Comparison of ENCODE assay signal across 8 cellular contexts in genomic region chr22:18077639-18078328, GRCh38. TPM values are rescaled to one million over a fixed set of nuclear protein-coding genes. Genes with fewer than 3 reads are reported as not detected.
DNase-seq lines count a peak whose midpoint lies in the region; ATAC-seq and TF ChIP-seq lines count a peak whose summit lies in the region.

TSS of gene PEX26 (plus strand) at chr22:18077990. CDS start at chr22:18078377, 387 bp downstream.

- under 1% methylated on average over 50 of the region's 50 CpGs for WGBS in thymus

- H3K4me1 ChIP-seq in thymus (ENCODE audit: control insufficient read depth, insufficient read depth, low read length): peaks cover 7% of the 10 kb centered on the region

- H3K36me3 ChIP-seq in GM06990 (ENCODE audit: control insufficient read depth, insufficient read depth, low read length): peaks cover 9% of the 10 kb centered on the region
- peaks cover 15% of the 10 kb centered on the region for H3K36me3 ChIP-seq in thymus (ENCODE audit: control insufficient read depth, insufficient read depth)

- H3K27ac Mint-ChIP-seq in activated naive CD8-positive, alpha-beta T cell treated with anti-CD3 and anti-CD28 coated beads for 36 hours: peak within 1 kb of the TSS; percentile 96
- H3K27ac Mint-ChIP-seq in glutamatergic neuron (ENCODE audit: unreplicated experiment) (peak within 1 kb of the TSS; percentile 90), osteocyte (ENCODE audit: unreplicated experiment) (peak within 1 kb of the TSS; percentile 97)

- no peaks in the 10 kb centered on the region for H3K27me3 Mint-ChIP-seq in activated naive CD8-positive, alpha-beta T cell treated with anti-CD3 and anti-CD28 coated beads for 36 hours
- H3K27me3 Mint-ChIP-seq in glutamatergic neuron (ENCODE audit: unreplicated experiment) (peaks cover 6% of the 10 kb centered on the region), osteocyte (ENCODE audit: unreplicated experiment) (no peaks in the 10 kb centered on the region)

- TF ChIP-seq CTCF in GM06990 (IDR thresholded peaks at IDR 0.05; ENCODE audit: insufficient read depth, low read length, poor library complexity, severe bottlenecking) (no peak), glutamatergic neuron (IDR thresholded peaks at IDR 0.05; ENCODE audit: partially characterized antibody, unreplicated experiment) (no peak), osteocyte (IDR thresholded peaks at IDR 0.05) (no peak)

- H3K36me3 Mint-ChIP-seq in activated naive CD8-positive, alpha-beta T cell treated with anti-CD3 and anti-CD28 coated beads for 36 hours: peaks cover 33% of the 10 kb centered on the region
- H3K36me3 Mint-ChIP-seq in glutamatergic neuron (ENCODE audit: unreplicated experiment) (peaks cover 6% of the 10 kb centered on the region), osteocyte (ENCODE audit: unreplicated experiment) (peaks cover 18% of the 10 kb centered on the region)

- no peaks in the 10 kb centered on the region for H3K9me3 ChIP-seq in thymus (ENCODE audit: control insufficient read depth)

- H3K4me3 Mint-ChIP-seq in activated naive CD8-positive, alpha-beta T cell treated with anti-CD3 and anti-CD28 coated beads for 36 hours: peak within 1 kb of the TSS; percentile 89
- H3K4me3 Mint-ChIP-seq in glutamatergic neuron (ENCODE audit: unreplicated experiment) (peak within 1 kb of the TSS; percentile 94), osteocyte (ENCODE audit: unreplicated experiment) (peak within 1 kb of the TSS; percentile 100)

- H3K4me1 Mint-ChIP-seq in activated naive CD8-positive, alpha-beta T cell treated with anti-CD3 and anti-CD28 coated beads for 36 hours: peaks cover 43% of the 10 kb centered on the region
- peaks cover 12% of the 10 kb centered on the region for H3K4me1 Mint-ChIP-seq in glutamatergic neuron (ENCODE audit: low read depth, unreplicated experiment)
- peaks cover 27% of the 10 kb centered on the region for H3K4me1 Mint-ChIP-seq in osteocyte (ENCODE audit: unreplicated experiment)

- ATAC-seq in HG02571 (IDR thresholded peaks at IDR 0.05; ENCODE audit: unreplicated experiment): peak; percentile 91

- H3K4me3 ChIP-seq in GM06990 (replicated peaks; ENCODE audit: low read depth, low read length) (peak within 1 kb of the TSS; percentile 98), thymus (ENCODE audit: low read length) (peak within 1 kb of the TSS; percentile 74)

- peak; percentile 98 for DNase-seq in GM06990 (ENCODE audit: extremely low read depth, insufficient read length)
- DNase-seq in NCI-H1092 (lab: John Stamatoyannopoulos, UW): peak; percentile 91
- peak; percentile 91 for DNase-seq in SKM-1 treated with dmso at 0.1 percent for 144 hours (lab: John Stamatoyannopoulos, UW; ENCODE audit: unreplicated experiment)
- peak; percentile 95 for DNase-seq in activated naive CD8-positive, alpha-beta T cell treated with anti-CD3 and anti-CD28 coated beads for 36 hours
- peak; percentile 91 for DNase-seq in glutamatergic neuron
- peak; percentile 95 for DNase-seq in osteocyte (ENCODE audit: extremely low spot score, unreplicated experiment)

- peaks cover 2% of the 10 kb centered on the region for H3K9me3 Mint-ChIP-seq in activated naive CD8-positive, alpha-beta T cell treated with anti-CD3 and anti-CD28 coated beads for 36 hours
- H3K9me3 Mint-ChIP-seq in glutamatergic neuron (ENCODE audit: unreplicated experiment): peaks cover 3% of the 10 kb centered on the region
- H3K9me3 Mint-ChIP-seq in osteocyte (ENCODE audit: unreplicated experiment): no peaks in the 10 kb centered on the region

- H3K27me3 ChIP-seq in GM06990 (replicated peaks; ENCODE audit: control insufficient read depth, insufficient read depth, low read length) (no peaks in the 10 kb centered on the region), thymus (ENCODE audit: control insufficient read depth, insufficient read depth) (no peaks in the 10 kb centered on the region)

- peak within 1 kb of the TSS; percentile 99 for H3K27ac ChIP-seq in thymus (ENCODE audit: low read depth)

RNA-seq across cellular contexts. Expression of gene PEX26, which starts in this region (rescaled TPM):
- 10 to 100 TPM; 65.5 to 67.2 TPM for total RNA-seq in activated naive CD8-positive, alpha-beta T cell treated with anti-CD3 and anti-CD28 coated beads for 36 hours
- total RNA-seq in glutamatergic neuron (ENCODE audit: unreplicated experiment) (49.8 TPM), osteocyte (43.3 and 43.5 TPM in 2 replicates)
- 16.0 TPM for polyA plus RNA-seq in thymus

Comparison
In these comparisons a context has a peak if more than half of its experiments do, and no peak if none do; other contexts are left out.
1. Peak in every context shown above with its lines: DNase-seq, ATAC-seq, H3K4me3 ChIP-seq and H3K27ac ChIP-seq.